1 cellular context compared by ENCODE assay signal in the genomic region with DNA sequence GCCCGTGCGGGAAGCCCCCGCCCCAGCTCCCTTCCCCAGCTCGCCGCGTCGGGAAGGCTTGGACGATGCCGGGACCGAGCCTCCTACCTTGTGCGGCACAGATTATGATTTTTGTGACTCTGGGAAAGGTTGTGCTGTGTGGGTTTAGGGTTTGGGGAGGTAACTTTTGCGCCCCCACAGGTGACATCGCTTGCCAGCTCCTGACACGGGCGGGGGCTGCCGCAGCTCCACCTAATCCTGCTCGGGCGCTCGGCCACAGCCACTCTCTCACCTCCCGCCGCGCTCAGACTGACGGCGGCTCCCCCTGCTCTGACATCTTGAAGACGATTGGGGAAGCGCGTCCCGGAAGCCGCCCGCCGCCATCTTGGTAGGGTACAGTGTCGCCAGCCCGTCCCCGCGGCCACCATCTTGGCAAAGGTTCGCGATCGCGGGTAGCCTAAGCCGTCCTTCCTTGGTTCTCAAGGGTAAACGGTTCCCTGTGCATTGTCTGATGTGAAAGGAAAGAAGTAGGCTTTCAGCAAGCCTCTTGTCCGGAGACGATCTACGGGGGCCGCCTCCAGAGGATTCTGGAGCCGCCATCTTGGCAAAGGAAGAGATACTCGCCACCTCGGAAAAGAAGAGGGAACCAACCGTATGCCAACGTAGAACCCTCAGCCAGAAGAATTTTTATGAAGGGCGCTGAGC.
TF ChIP-seq lines count a peak whose summit lies in the region.

No MANE protein-coding gene starts in this region.

TF ChIP-seq in HEK293, 187 proteins besides CTCF, POLR2A, EP300 and RAD21 (continued from another document and continues in another):
- TF ChIP-seq ZNF677 (tag by site-specific recombination; IDR thresholded peaks at IDR 0.05) (no peak), ZBTB20 (tag by site-specific recombination; IDR thresholded peaks at IDR 0.05) (peak; percentile 84), ZNF404 (tag by site-specific recombination; IDR thresholded peaks at IDR 0.05) (no peak), ZNF423 (tag by site-specific recombination; IDR thresholded peaks at IDR 0.05) (no peak; the same call in 1 of the 2 replicates), ZBTB48 (tag by site-specific recombination; IDR thresholded peaks at IDR 0.05) (peak; percentile 52), BCL11A (tag by site-specific recombination; IDR thresholded peaks at IDR 0.05; ENCODE audit: low read depth) (peak; percentile 11; the same call in 1 of the 2 replicates), GFI1B (tag by site-specific recombination; IDR thresholded peaks at IDR 0.05) (no peak), ZBTB21 (tag by site-specific recombination; IDR thresholded peaks at IDR 0.05) (peak; percentile 29; the same call in 1 of the 2 replicates), ZSCAN16 (tag by site-specific recombination; IDR thresholded peaks at IDR 0.05) (no peak), ZXDB (tag by site-specific recombination; IDR thresholded peaks at IDR 0.05) (peak; percentile 92), KLF1 (tag by site-specific recombination; IDR thresholded peaks at IDR 0.05) (peak; percentile 43), ZFP41 (tag by site-specific recombination; IDR thresholded peaks at IDR 0.05; ENCODE audit: borderline replicate concordance) (no peak), ZNF571 (tag by site-specific recombination; IDR thresholded peaks at IDR 0.05) (no peak), ZNF530 (tag by site-specific recombination; IDR thresholded peaks at IDR 0.05; ENCODE audit: low read depth) (no peak), SP3 (tag by site-specific recombination; IDR thresholded peaks at IDR 0.05) (peak; percentile 73; the same call in 1 of the 2 replicates), ZNF274 (IDR thresholded peaks at IDR 0.05; ENCODE audit: low read length) (no peak), ZNF274 (tag by site-specific recombination; IDR thresholded peaks at IDR 0.05; ENCODE audit: borderline replicate concordance) (no peak), ZBTB8A (tag by site-specific recombination; IDR thresholded peaks at IDR 0.05) (peak; percentile 75; the same call in 1 of the 2 replicates), ZFP37 (tag by site-specific recombination; IDR thresholded peaks at IDR 0.05) (peak; percentile 65), ZNF791 (tag by site-specific recombination; IDR thresholded peaks at IDR 0.05) (no peak), ZSCAN30 (tag by site-specific recombination; IDR thresholded peaks at IDR 0.05) (peak; percentile 62; the same call in 1 of the 2 replicates), ZNF621 (tag by site-specific recombination; IDR thresholded peaks at IDR 0.05) (no peak), ZNF335 (tag by site-specific recombination; conservative IDR thresholded peaks at IDR 0.05) (peak; percentile 100), ZNF2 (tag by site-specific recombination; IDR thresholded peaks at IDR 0.05) (peak; percentile 76), ZNF501 (tag by site-specific recombination; IDR thresholded peaks at IDR 0.05) (peak; percentile 66), ZEB2 (tag by site-specific recombination; IDR thresholded peaks at IDR 0.05) (peak; percentile 93)
- TF ChIP-seq, protein P1, sequence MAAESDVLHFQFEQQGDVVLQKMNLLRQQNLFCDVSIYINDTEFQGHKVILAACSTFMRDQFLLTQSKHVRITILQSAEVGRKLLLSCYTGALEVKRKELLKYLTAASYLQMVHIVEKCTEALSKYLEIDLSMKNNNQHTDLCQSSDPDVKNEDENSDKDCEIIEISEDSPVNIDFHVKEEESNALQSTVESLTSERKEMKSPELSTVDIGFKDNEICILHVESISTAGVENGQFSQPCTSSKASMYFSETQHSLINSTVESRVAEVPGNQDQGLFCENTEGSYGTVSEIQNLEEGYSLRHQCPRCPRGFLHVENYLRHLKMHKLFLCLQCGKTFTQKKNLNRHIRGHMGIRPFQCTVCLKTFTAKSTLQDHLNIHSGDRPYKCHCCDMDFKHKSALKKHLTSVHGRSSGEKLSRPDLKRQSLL (tag by site-specific recombination; IDR thresholded peaks at IDR 0.05) = peak; percentile 84
- TF ChIP-seq, protein P2, sequence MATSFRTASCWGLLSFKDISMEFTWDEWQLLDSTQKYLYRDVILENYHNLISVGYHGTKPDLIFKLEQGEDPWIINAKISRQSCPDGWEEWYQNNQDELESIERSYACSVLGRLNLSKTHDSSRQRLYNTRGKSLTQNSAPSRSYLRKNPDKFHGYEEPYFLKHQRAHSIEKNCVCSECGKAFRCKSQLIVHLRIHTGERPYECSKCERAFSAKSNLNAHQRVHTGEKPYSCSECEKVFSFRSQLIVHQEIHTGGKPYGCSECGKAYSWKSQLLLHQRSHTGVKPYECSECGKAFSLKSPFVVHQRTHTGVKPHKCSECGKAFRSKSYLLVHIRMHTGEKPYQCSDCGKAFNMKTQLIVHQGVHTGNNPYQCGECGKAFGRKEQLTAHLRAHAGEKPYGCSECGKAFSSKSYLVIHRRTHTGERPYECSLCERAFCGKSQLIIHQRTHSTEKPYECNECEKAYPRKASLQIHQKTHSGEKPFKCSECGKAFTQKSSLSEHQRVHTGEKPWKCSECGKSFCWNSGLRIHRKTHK (tag by site-specific recombination; IDR thresholded peaks at IDR 0.05) = no peak
- TF ChIP-seq, protein P3, sequence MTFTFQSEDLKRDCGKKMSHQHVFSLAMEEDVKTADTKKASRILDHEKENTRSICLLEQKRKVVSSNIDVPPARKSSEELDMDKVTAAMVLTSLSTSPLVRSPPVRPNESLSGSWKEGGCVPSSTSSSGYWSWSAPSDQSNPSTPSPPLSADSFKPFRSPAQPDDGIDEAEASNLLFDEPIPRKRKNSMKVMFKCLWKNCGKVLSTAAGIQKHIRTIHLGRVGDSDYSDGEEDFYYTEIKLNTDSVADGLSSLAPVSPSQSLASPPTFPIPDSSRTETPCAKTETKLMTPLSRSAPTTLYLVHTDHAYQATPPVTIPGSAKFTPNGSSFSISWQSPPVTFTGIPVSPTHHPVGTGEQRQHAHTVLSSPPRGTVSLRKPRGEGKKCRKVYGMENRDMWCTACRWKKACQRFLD (tag by site-specific recombination; IDR thresholded peaks at IDR 0.05) = no peak
- TF ChIP-seq, protein P4, sequence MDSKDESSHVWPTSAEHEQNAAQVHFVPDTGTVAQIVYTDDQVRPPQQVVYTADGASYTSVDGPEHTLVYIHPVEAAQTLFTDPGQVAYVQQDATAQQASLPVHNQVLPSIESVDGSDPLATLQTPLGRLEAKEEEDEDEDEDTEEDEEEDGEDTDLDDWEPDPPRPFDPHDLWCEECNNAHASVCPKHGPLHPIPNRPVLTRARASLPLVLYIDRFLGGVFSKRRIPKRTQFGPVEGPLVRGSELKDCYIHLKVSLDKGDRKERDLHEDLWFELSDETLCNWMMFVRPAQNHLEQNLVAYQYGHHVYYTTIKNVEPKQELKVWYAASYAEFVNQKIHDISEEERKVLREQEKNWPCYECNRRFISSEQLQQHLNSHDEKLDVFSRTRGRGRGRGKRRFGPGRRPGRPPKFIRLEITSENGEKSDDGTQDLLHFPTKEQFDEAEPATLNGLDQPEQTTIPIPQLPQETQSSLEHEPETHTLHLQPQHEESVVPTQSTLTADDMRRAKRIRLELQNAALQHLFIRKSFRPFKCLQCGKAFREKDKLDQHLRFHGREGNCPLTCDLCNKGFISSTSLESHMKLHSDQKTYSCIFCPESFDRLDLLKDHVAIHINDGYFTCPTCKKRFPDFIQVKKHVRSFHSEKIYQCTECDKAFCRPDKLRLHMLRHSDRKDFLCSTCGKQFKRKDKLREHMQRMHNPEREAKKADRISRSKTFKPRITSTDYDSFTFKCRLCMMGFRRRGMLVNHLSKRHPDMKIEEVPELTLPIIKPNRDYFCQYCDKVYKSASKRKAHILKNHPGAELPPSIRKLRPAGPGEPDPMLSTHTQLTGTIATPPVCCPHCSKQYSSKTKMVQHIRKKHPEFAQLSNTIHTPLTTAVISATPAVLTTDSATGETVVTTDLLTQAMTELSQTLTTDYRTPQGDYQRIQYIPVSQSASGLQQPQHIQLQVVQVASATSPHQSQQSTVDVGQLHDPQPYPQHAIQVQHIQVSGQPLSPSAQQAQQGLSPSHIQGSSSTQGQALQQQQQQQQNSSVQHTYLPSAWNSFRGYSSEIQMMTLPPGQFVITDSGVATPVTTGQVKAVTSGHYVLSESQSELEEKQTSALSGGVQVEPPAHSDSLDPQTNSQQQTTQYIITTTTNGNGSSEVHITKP (tag by site-specific recombination; IDR thresholded peaks at IDR 0.05) = peak; percentile 88
- TF ChIP-seq, protein P5, sequence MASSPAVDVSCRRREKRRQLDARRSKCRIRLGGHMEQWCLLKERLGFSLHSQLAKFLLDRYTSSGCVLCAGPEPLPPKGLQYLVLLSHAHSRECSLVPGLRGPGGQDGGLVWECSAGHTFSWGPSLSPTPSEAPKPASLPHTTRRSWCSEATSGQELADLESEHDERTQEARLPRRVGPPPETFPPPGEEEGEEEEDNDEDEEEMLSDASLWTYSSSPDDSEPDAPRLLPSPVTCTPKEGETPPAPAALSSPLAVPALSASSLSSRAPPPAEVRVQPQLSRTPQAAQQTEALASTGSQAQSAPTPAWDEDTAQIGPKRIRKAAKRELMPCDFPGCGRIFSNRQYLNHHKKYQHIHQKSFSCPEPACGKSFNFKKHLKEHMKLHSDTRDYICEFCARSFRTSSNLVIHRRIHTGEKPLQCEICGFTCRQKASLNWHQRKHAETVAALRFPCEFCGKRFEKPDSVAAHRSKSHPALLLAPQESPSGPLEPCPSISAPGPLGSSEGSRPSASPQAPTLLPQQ (tag by site-specific recombination; IDR thresholded peaks at IDR 0.05) = peak; percentile 73
- TF ChIP-seq, protein P6, sequence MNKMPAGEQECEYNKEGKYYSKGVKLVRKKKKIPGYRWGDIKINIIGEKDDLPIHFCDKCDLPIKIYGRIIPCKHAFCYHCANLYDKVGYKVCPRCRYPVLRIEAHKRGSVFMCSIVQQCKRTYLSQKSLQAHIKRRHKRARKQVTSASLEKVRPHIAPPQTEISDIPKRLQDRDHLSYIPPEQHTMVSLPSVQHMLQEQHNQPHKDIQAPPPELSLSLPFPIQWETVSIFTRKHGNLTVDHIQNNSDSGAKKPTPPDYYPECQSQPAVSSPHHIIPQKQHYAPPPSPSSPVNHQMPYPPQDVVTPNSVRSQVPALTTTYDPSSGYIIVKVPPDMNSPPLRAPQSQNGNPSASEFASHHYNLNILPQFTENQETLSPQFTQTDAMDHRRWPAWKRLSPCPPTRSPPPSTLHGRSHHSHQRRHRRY (tag by site-specific recombination; IDR thresholded peaks at IDR 0.05) = no peak
- TF ChIP-seq, protein P7, sequence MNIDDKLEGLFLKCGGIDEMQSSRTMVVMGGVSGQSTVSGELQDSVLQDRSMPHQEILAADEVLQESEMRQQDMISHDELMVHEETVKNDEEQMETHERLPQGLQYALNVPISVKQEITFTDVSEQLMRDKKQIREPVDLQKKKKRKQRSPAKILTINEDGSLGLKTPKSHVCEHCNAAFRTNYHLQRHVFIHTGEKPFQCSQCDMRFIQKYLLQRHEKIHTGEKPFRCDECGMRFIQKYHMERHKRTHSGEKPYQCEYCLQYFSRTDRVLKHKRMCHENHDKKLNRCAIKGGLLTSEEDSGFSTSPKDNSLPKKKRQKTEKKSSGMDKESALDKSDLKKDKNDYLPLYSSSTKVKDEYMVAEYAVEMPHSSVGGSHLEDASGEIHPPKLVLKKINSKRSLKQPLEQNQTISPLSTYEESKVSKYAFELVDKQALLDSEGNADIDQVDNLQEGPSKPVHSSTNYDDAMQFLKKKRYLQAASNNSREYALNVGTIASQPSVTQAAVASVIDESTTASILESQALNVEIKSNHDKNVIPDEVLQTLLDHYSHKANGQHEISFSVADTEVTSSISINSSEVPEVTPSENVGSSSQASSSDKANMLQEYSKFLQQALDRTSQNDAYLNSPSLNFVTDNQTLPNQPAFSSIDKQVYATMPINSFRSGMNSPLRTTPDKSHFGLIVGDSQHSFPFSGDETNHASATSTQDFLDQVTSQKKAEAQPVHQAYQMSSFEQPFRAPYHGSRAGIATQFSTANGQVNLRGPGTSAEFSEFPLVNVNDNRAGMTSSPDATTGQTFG (tag by site-specific recombination; IDR thresholded peaks at IDR 0.05; ENCODE audit: borderline replicate concordance) = no peak
- TF ChIP-seq, protein P8, sequence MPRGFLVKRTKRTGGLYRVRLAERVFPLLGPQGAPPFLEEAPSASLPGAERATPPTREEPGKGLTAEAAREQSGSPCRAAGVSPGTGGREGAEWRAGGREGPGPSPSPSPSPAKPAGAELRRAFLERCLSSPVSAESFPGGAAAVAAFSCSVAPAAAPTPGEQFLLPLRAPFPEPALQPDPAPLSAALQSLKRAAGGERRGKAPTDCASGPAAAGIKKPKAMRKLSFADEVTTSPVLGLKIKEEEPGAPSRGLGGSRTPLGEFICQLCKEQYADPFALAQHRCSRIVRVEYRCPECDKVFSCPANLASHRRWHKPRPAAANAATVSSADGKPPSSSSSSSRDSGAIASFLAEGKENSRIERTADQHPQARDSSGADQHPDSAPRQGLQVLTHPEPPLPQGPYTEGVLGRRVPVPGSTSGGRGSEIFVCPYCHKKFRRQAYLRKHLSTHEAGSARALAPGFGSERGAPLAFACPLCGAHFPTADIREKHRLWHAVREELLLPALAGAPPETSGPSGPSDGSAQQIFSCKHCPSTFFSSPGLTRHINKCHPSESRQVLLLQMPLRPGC (tag by site-specific recombination; IDR thresholded peaks at IDR 0.05) = peak; percentile 38; the same call in 1 of the 2 replicates
- TF ChIP-seq, protein P9, sequence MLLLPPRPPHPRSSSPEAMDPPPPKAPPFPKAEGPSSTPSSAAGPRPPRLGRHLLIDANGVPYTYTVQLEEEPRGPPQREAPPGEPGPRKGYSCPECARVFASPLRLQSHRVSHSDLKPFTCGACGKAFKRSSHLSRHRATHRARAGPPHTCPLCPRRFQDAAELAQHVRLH (tag by site-specific recombination; IDR thresholded peaks at IDR 0.05) = peak; percentile 78
- TF ChIP-seq, protein P10, sequence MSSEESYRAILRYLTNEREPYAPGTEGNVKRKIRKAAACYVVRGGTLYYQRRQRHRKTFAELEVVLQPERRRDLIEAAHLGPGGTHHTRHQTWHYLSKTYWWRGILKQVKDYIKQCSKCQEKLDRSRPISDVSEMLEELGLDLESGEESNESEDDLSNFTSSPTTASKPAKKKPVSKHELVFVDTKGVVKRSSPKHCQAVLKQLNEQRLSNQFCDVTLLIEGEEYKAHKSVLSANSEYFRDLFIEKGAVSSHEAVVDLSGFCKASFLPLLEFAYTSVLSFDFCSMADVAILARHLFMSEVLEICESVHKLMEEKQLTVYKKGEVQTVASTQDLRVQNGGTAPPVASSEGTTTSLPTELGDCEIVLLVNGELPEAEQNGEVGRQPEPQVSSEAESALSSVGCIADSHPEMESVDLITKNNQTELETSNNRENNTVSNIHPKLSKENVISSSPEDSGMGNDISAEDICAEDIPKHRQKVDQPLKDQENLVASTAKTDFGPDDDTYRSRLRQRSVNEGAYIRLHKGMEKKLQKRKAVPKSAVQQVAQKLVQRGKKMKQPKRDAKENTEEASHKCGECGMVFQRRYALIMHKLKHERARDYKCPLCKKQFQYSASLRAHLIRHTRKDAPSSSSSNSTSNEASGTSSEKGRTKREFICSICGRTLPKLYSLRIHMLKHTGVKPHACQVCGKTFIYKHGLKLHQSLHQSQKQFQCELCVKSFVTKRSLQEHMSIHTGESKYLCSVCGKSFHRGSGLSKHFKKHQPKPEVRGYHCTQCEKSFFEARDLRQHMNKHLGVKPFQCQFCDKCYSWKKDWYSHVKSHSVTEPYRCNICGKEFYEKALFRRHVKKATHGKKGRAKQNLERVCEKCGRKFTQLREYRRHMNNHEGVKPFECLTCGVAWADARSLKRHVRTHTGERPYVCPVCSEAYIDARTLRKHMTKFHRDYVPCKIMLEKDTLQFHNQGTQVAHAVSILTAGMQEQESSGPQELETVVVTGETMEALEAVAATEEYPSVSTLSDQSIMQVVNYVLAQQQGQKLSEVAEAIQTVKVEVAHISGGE (tag by site-specific recombination; conservative IDR thresholded peaks at IDR 0.05; ENCODE audit: low read depth) = peak; percentile 91
